1 cellular context compared by ENCODE assay signal in genomic region chr16:84619103-84619460, GRCh38.
TF ChIP-seq lines count a peak whose summit lies in the region.

No MANE protein-coding gene starts in this region.

TF ChIP-seq in IMR-90, 13 proteins besides CTCF, POLR2A, EP300 and RAD21:
- TF ChIP-seq FOS (IDR thresholded peaks at IDR 0.05; ENCODE audit: low read depth, low read length), result no peak
- TF ChIP-seq MAFK (IDR thresholded peaks at IDR 0.05; ENCODE audit: low read depth, low read length), result no peak
- TF ChIP-seq RCOR1 (IDR thresholded peaks at IDR 0.05; ENCODE audit: insufficient replicate concordance, low read length), result no peak
- TF ChIP-seq MAZ (IDR thresholded peaks at IDR 0.05; ENCODE audit: borderline replicate concordance, low read depth, low read length), result no peak
- no peak for TF ChIP-seq ELK1 (IDR thresholded peaks at IDR 0.05; ENCODE audit: borderline replicate concordance, low read depth, low read length)
- no peak for TF ChIP-seq USF2 (IDR thresholded peaks at IDR 0.05; ENCODE audit: low read depth, low read length)
TF ChIP-seq in IMR-90: peak in this region for 0.
